8 cellular contexts compared by ENCODE assay signal in genomic region chr3:85567074-85567676, GRCh38.
DNase-seq lines count a peak whose midpoint lies in the region; ATAC-seq, FAIRE-seq and TF ChIP-seq lines count a peak whose summit lies in the region.

No MANE protein-coding gene starts in this region.

- H4K20me1 ChIP-seq in GM12878 (ENCODE audit: control insufficient read depth, insufficient read depth): no peaks in the 10 kb centered on the region

- TF ChIP-seq RAD21 in GM12878 (IDR thresholded peaks at IDR 0.05; ENCODE audit: insufficient read depth, low read depth, low read length): peak; percentile 62

- H3K27me3 ChIP-seq in GM12878 (replicated peaks in 1 of 2; ENCODE audit: control insufficient read depth in 2 of 2, insufficient read depth in 2 of 2, low read length in 1 of 2) (no peaks in the 10 kb centered on the region), left lung (no peaks in the 10 kb centered on the region)

- WGBS in GM12878 (ENCODE audit: insufficient coverage, insufficient replicate concordance, low lambda C conversion rate, missing lambda C conversion rate): under 1% methylated on average over 5 of the region's 5 CpGs

- peak; percentile 3 for DNase-seq in NCI-H510A treated with DMSO at 0.1 percent for 48 hours (lab: John Stamatoyannopoulos, UW)
- no peak for DNase-seq in NCI-H510A (lab: John Stamatoyannopoulos, UW)
- peak; percentile 14 for DNase-seq in H4 (ENCODE audit: low spot score)
- DNase-seq in NCI-H2081 treated with DMSO at 0.1 percent for 48 hours (lab: John Stamatoyannopoulos, UW): peak; percentile 38
- DNase-seq in GM12878 (ENCODE audit: low read depth, low spot score): no peak
- no peak for DNase-seq in left lung

- H3K4me1 ChIP-seq in GM12878 (ENCODE audit: control insufficient read depth, insufficient read depth, low read length) (no peaks in the 10 kb centered on the region), left lung (no peaks in the 10 kb centered on the region)

- SMC1A ChIA-PET in GM12878 (lab: Charles Lee; ENCODE audit: uncharacterized antibody, unreplicated experiment): interaction anchor here (0.9 to 2.1 kb wide), 5 partner anchors 9 to 263 kb away, joined by 3 to 7 read pairs (median 3); no protein-coding TSS in a partner anchor

- H3K9me3 ChIP-seq in GM12878 (replicated peaks; ENCODE audit: control insufficient read depth, insufficient read depth, low read length) (no peaks in the 10 kb centered on the region), left lung (no peaks in the 10 kb centered on the region)

- no peak overlapping the region for H3K9ac ChIP-seq in GM12878 (ENCODE audit: control insufficient read depth, insufficient read depth, low read length)

- no peaks in the 10 kb centered on the region for H3K79me2 ChIP-seq in GM12878 (ENCODE audit: control insufficient read depth, insufficient read depth, low read length)

- H3K27ac ChIP-seq in GM12878 (ENCODE audit: control insufficient read depth, insufficient read depth) (no peak overlapping the region), left lung (no peak overlapping the region)

- CTCF ChIA-PET in GM12878 (lab: Yijun Ruan, JAX): interaction anchor here (0.7 to 2.2 kb wide), 27 partner anchors 8 to 1019 kb away, joined by 3 to 9 read pairs (median 3); no protein-coding TSS in a partner anchor

- POLR2A ChIA-PET in GM12878 (lab: Charles Lee): interaction anchor here (0.6 kb wide), 1 partner anchor 69 kb away, joined by 4 read pairs; no protein-coding TSS in a partner anchor

- in situ Hi-C loops in GM12878 (cut with MboI): no loop called here

- H3K4me2 ChIP-seq in GM12878 (ENCODE audit: control insufficient read depth, insufficient read depth): no peak overlapping the region

- BruUV-seq in GM12878 (replicated peaks; lab: Mats Ljungman, UMichigan): no TSS peak

- H3K4me3 ChIP-seq in GM12878: no peak overlapping the region
- no peak overlapping the region for H3K4me3 ChIP-seq in left lung

- TF ChIP-seq CTCF in GM12878 (IDR thresholded peaks at IDR 0.05 in 2 of 3, conservative IDR thresholded peaks at IDR 0.05 in 1 of 3; ENCODE audit: control insufficient read depth in 2 of 3, extremely low read depth in 1 of 3, insufficient read depth in 1 of 3, low read depth in 3 of 3, low read length in 3 of 3) (peak; percentile 63 to 67 (median 66)), left lung (IDR thresholded peaks at IDR 0.05) (peak; percentile 43 to 48)

- ATAC-seq in GM12878 (peak; percentile 88), left lung (peak; percentile 77), GM18520 (IDR thresholded peaks at IDR 0.05; ENCODE audit: unreplicated experiment) (no peak), HG02870 (IDR thresholded peaks at IDR 0.05; ENCODE audit: unreplicated experiment) (no peak)

- RAD21 ChIA-PET in GM12878 (lab: Charles Lee; ENCODE audit: unreplicated experiment): interaction anchor here (0.7 to 1.3 kb wide), 2 partner anchors 11 to 1020 kb away, joined by 3 read pairs; no protein-coding TSS in a partner anchor

- no peak overlapping the region for H2AFZ ChIP-seq in GM12878 (ENCODE audit: control insufficient read depth, low read depth, low read length)

- intact Hi-C loops in GM12878 (cut with micrococcal nuclease; ENCODE audit: unreplicated experiment) (loop anchor here (5.0 kb wide), 1 partner anchor 205 kb away; no protein-coding TSS in a partner anchor), left lung (cut with DNase I) (no loop called here)

- TF ChIP-seq POLR2A in GM12878 (IDR thresholded peaks at IDR 0.05; ENCODE audit: low read depth, low read length): no peak

- no peak for FAIRE-seq in GM12878 (lab: Jason Lieb, UNC)

- H3K36me3 ChIP-seq in GM12878 (ENCODE audit: control insufficient read depth in 2 of 2, insufficient read depth in 2 of 2, low read length in 1 of 2): no peaks in the 10 kb centered on the region
- H3K36me3 ChIP-seq in left lung: no peaks in the 10 kb centered on the region

- TF ChIP-seq EP300 in GM12878 (IDR thresholded peaks at IDR 0.05; ENCODE audit: borderline replicate concordance in 1 of 2, control insufficient read depth in 1 of 2, low read depth in 2 of 2, low read length in 2 of 2): no peak

TF ChIP-seq in GM12878, 131 proteins besides CTCF, POLR2A, EP300 and RAD21:
- no peak for TF ChIP-seq CHD2 (IDR thresholded peaks at IDR 0.05; ENCODE audit: borderline replicate concordance, low read depth, low read length)
- peak; percentile 41; the same call in 1 of the 2 replicates for TF ChIP-seq SMC3 (IDR thresholded peaks at IDR 0.05; ENCODE audit: borderline replicate concordance, low read length)
- TF ChIP-seq RUNX3 (IDR thresholded peaks at IDR 0.05; ENCODE audit: low read length): peak; percentile 49
- no peak for TF ChIP-seq SMARCA5 (IDR thresholded peaks at IDR 0.05)

Comparison
In these comparisons a context has a peak if more than half of its experiments do, and no peak if none do; other contexts are left out.
1. DNase-seq: peak in NCI-H510A treated with DMSO at 0.1 percent for 48 hours (single experiment), H4 (single experiment) and NCI-H2081 treated with DMSO at 0.1 percent for 48 hours (single experiment); none in NCI-H510A (single experiment), GM12878 (single experiment) and left lung (0 of 2).
2. ATAC-seq: peak in GM12878 (single experiment) and left lung (single experiment); none in GM18520 (single experiment) and HG02870 (single experiment).